In the genomic region with DNA sequence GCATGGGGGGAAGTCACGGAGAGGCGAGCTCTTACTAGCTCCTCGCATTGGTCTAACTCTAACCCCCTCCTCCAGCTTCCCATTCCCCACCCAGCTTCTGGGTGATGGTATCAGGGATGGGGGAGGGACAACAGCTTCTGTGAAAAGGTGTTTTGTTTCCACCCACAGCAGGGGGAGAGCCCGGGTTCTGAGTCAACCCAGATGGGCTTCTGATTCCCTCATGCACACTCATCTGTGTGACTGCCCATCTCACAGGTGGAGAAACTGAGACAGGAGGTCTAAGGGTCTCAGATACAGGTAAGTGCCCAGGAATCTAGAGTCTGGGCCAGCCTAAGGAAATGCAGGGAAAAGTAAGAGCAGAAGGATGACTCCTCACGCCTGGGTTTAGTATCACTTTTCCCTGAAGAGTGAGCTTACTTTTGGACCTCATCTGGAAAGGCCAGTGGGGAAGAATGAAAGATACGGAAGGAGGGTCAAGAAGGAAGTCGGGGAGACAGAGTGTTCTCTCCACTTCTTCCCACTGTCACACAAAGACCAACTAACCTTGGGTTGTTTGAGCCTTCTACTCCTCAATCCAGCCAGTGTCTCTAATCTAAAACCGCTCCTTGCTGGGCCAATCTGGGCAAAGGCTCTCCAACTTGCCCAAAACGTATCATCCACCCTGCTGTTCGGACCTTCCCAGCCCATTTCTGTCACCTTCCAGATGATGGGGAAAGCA, we compare ENCODE assay signal across 7 cellular contexts. TPM values are rescaled to one million over a fixed set of nuclear protein-coding genes. Genes with fewer than 3 reads are reported as not detected.
DNase-seq lines count a peak whose midpoint lies in the region; ATAC-seq and TF ChIP-seq lines count a peak whose summit lies in the region.
"Had no signal": no experiment of that assay in that cellular context is flagged by ENCODE, and none has a peak within 500 bp of the region (broad histone marks: within the 10 kb centered on the region; RNA-seq: fewer than 3 reads in every experiment).

No MANE protein-coding gene starts in this region.

- peak overlapping the region; percentile 76 for H3K27ac Mint-ChIP-seq in endodermal cell

- H3K27ac ChIP-seq in endodermal cell (ENCODE audit: low read depth, low read length) (no peak overlapping the region), sigmoid colon (peak overlapping the region; percentile 99 to 100 (median 100))
- H3K27ac ChIP-seq: foreskin keratinocyte had no signal

- TF ChIP-seq EP300 in Ishikawa (IDR thresholded peaks at IDR 0.05; ENCODE audit: borderline replicate concordance) (no peak), sigmoid colon (IDR thresholded peaks at IDR 0.05) (no peak)

- no peak for ATAC-seq in activated CD4-positive, CD25-positive, alpha-beta regulatory T cell treated with anti-CD3 and anti-CD28 coated beads, Interleukin-2, amount 50 U/mL, for 24 hours
- no peak for ATAC-seq in GM21717 (IDR thresholded peaks at IDR 0.05; ENCODE audit: unreplicated experiment)
- ATAC-seq: foreskin keratinocyte had no signal

- H3K27me3 Mint-ChIP-seq in endodermal cell (ENCODE audit: insufficient read depth) = peaks cover 4% of the 10 kb centered on the region

- no peaks in the 10 kb centered on the region for H3K9me3 ChIP-seq in endodermal cell (ENCODE audit: control insufficient read depth, low read length)
- H3K9me3 ChIP-seq in sigmoid colon = no peaks in the 10 kb centered on the region

- WGBS in endodermal cell (ENCODE audit: insufficient coverage in 1 of 2, insufficient read length in 1 of 2), 2 experiments = 56 to 72% methylated on average over 5 to 8 of the region's 10 CpGs
- 58 to 77% methylated on average over 10 of the region's 10 CpGs for whole genome bisulfite sequencing in sigmoid colon, 2 donors

- peaks cover 15% of the 10 kb centered on the region for H3K36me3 Mint-ChIP-seq in endodermal cell (ENCODE audit: low read depth)

- peaks cover 22% of the 10 kb centered on the region for H3K4me1 Mint-ChIP-seq in endodermal cell

- H3K4me1 ChIP-seq in endodermal cell (ENCODE audit: control insufficient read depth, insufficient read depth, low read length) = peaks cover 12% of the 10 kb centered on the region
- H3K4me1 ChIP-seq in sigmoid colon = peaks cover 0 to 50% (median 43%) of the 10 kb centered on the region in 4 donors

- peak overlapping the region; percentile 93 for H3K4me3 ChIP-seq in endodermal cell (ENCODE audit: low read length)
- H3K4me3 ChIP-seq in sigmoid colon = peak overlapping the region in 2 of 4 donors; percentile 94 to 99

- DNase-seq in endodermal cell (no peak), sigmoid colon (no peak), ecto neural progenitor cell (ENCODE audit: low spot score) (no peak)
- DNase-seq: foreskin keratinocyte had no signal

- intact Hi-C loops in sigmoid colon (cut with DNase I) = no loop called here

- H3K9ac ChIP-seq in endodermal cell (ENCODE audit: extremely low read depth, low read length, poor library complexity, severe bottlenecking) = no peak overlapping the region

- H3K36me3 ChIP-seq in endodermal cell (ENCODE audit: control insufficient read depth, insufficient read depth, low read length) (peaks cover 25% of the 10 kb centered on the region), sigmoid colon (peaks cover 0 to 27% (median 12%) of the 10 kb centered on the region in 4 donors)

- TF ChIP-seq CTCF in endodermal cell (conservative IDR thresholded peaks at IDR 0.05) = no peak
- TF ChIP-seq CTCF in sigmoid colon (IDR thresholded peaks at IDR 0.05) = no peak

- no peak for TF ChIP-seq RAD21 in Ishikawa (IDR thresholded peaks at IDR 0.05; ENCODE audit: low read depth)

- H3K4me3 Mint-ChIP-seq in endodermal cell = peak overlapping the region; percentile 84

- no peaks in the 10 kb centered on the region for H3K9me3 Mint-ChIP-seq in endodermal cell

- H3K27me3 ChIP-seq in endodermal cell (ENCODE audit: control insufficient read depth, insufficient read depth, low read length, poor library complexity, severe bottlenecking) = no peaks in the 10 kb centered on the region
- H3K27me3 ChIP-seq in sigmoid colon = no peaks in the 10 kb centered on the region
- H3K27me3 ChIP-seq: foreskin keratinocyte had no signal

- no peak for TF ChIP-seq POLR2A in sigmoid colon (IDR thresholded peaks at IDR 0.05)

TF ChIP-seq in Ishikawa, 13 proteins besides CTCF, POLR2A, EP300 and RAD21:
- TF ChIP-seq TCF12 (IDR thresholded peaks at IDR 0.05; ENCODE audit: low read depth) (no peak), TAF1 (IDR thresholded peaks at IDR 0.05; ENCODE audit: low read depth) (0 out of 2 replicates have a peak, but pooled peaks have one; percentile 9)

RNA-seq across cellular contexts. Expression of a gene that starts 3.1 kb away (rescaled TPM):
- total RNA-seq in endodermal cell (1 to 10 TPM in 1 of 2 donors, under 1 TPM in 1; 0.84 to 1.8 TPM), sigmoid colon (1 to 10 TPM; 2.6 to 5.4 (median 4.1) TPM)
- polyA plus RNA-seq in endodermal cell (2013, experiment 1 of 2) = 0.93 TPM
- 0.99 TPM for polyA plus RNA-seq in endodermal cell (2013, experiment 2 of 2)
- polyA plus RNA-seq in sigmoid colon = 10 to 100 TPM in 1 of 3 donors, 1 to 10 TPM in 2; 7.2 to 23.2 (median 9.2) TPM

RNA-seq across cellular contexts. Expression of a gene that starts 11.2 kb away (rescaled TPM):
- total RNA-seq in endodermal cell = 10 to 100 TPM; 13.4 to 17.9 TPM
- polyA plus RNA-seq in endodermal cell (2013, experiment 1 of 2) = 8.0 TPM
- polyA plus RNA-seq in endodermal cell (2013, experiment 2 of 2) = 6.0 TPM
- total RNA-seq in sigmoid colon = 10 to 100 TPM; 21.8 to 49.3 (median 28.2) TPM
- 10 to 100 TPM in 1 of 3 donors, 1 to 10 TPM in 2; 6.6 to 29.3 (median 7.4) TPM for polyA plus RNA-seq in sigmoid colon

RNA-seq across cellular contexts. Expression of a gene that starts 28.7 kb away (rescaled TPM):
- total RNA-seq in endodermal cell = 100 to 1,000 TPM; 298 to 375 TPM
- polyA plus RNA-seq in endodermal cell (2013, experiment 1 of 2) = 230 TPM
- polyA plus RNA-seq in endodermal cell (2013, experiment 2 of 2) = 223 TPM
- total RNA-seq in sigmoid colon = 100 to 1,000 TPM; 115 to 155 (median 125) TPM
- polyA plus RNA-seq in sigmoid colon = 10 to 100 TPM; 25.9 to 92.8 (median 34.2) TPM

RNA-seq across cellular contexts. Expression of a gene that starts 29.4 kb away (rescaled TPM):
- total RNA-seq in endodermal cell = 1 to 10 TPM in 1 of 2 donors, under 1 TPM in 1; 0.86 to 1.8 TPM
- polyA plus RNA-seq in endodermal cell (2013, experiment 1 of 2) = 0.50 TPM
- polyA plus RNA-seq in endodermal cell (2013, experiment 2 of 2) = 0.41 TPM
- 1 to 10 TPM; 2.9 to 7.2 (median 4.1) TPM for total RNA-seq in sigmoid colon
- 10 to 100 TPM in 1 of 3 donors, 1 to 10 TPM in 1, under 1 TPM in 1; 0.69 to 12.9 (median 1.2) TPM for polyA plus RNA-seq in sigmoid colon

RNA-seq across cellular contexts. Expression of a gene that starts 48.5 kb away (rescaled TPM):
- total RNA-seq in endodermal cell = 10 to 100 TPM; 39.7 to 64.1 TPM
- polyA plus RNA-seq in endodermal cell (2013, experiment 1 of 2) = 36.7 TPM
- 33.9 TPM for polyA plus RNA-seq in endodermal cell (2013, experiment 2 of 2)
- total RNA-seq in sigmoid colon = 100 to 1,000 TPM; 275 to 539 (median 352) TPM
- polyA plus RNA-seq in sigmoid colon = 100 to 1,000 TPM in 2 of 3 donors, 10 to 100 TPM in 1; 77.7 to 124 (median 112) TPM
